Comparison of ENCODE assay signal across 6 cellular contexts in the genomic region with DNA sequence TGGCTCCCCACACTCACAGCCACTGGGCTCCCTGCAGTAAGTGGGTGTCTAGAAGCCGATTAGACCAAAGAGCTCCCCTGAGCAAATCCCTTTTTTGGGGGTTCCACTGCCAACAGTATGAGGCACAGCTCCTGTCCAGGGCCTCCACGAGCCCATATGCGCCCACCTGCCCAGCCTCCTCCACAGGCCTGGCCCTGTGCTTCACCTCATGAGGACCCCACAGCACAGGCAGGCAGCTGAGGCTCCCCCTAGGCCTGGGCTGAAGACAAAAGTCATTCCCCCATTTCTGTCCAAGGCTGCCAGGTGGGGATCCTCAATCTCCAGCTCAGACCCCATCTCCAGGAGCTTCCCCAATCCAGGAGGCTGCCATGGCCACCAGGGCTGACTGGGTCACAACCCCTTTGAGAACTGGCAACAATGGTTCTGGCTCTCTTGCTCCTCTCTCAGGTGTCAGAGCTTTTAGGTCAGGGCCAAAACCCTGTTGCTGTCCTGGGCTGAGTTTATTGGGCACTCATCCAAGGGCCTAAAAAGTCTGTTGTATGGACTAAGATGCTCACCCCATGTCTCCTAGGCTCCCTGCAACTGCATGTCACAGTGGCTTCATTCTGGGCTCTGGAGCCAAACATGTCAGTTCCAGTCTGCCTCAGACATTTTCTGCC. TPM values are rescaled to one million over a fixed set of nuclear protein-coding genes. Genes with fewer than 3 reads are reported as not detected.
"Had no signal": no experiment of that assay in that cellular context is flagged by ENCODE, and none has a peak within 500 bp of the region (broad histone marks: within the 10 kb centered on the region; RNA-seq: fewer than 3 reads in every experiment).

No MANE protein-coding gene starts in this region.

RNA-seq across cellular contexts. Expression of gene RDH16, which starts 25.3 kb away (rescaled TPM):
- total RNA-seq: GM23248, H4, HFFc6 had no signal
- polyA plus RNA-seq: GM23248 had no signal

RNA-seq across cellular contexts. Expression of gene TAC3, which starts 33.6 kb away (rescaled TPM):
- total RNA-seq: GM23248, H4, HFFc6 had no signal
- polyA plus RNA-seq: GM23248 had no signal

RNA-seq across cellular contexts. Expression of gene SDR9C7, which starts 48.5 kb away (rescaled TPM):
- total RNA-seq: GM23248, GM23338, H1, H9, HFFc6 had no signal
- polyA plus RNA-seq: GM23248, GM23338 had no signal
